8 cellular contexts compared by ENCODE assay signal in genomic region chr7:25496394-25497103, GRCh38.
A peak's percentile ranks its signal among the peaks of the same experiment; 100 is the strongest.
DNase-seq lines count a peak whose midpoint lies in the region; ATAC-seq lines count a peak whose summit lies in the region.

No MANE protein-coding gene starts in this region.

- intact Hi-C loops in activated CD4-positive, alpha-beta memory T cell treated with anti-CD3 and anti-CD28 coated beads for 36 hours (cut with micrococcal nuclease) = no loop called here

- CTCF ChIA-PET in activated CD4-positive, alpha-beta memory T cell treated with anti-CD3 and anti-CD28 coated beads, Interleukin-2, amount 10 ng/mL, durations not matched to agents 7 days and 5 days (lab: Charles Lee) = interaction anchor here (0.7 kb wide), 1 partner anchor 284 kb away, joined by 3 read pairs; no protein-coding TSS in a partner anchor
- CTCF ChIA-PET in activated CD4-positive, alpha-beta memory T cell treated with anti-CD3 and anti-CD28 coated beads for 36 hours (lab: Charles Lee) = no interaction called here

- H3K36me3 Mint-ChIP-seq in activated CD4-positive, alpha-beta memory T cell treated with anti-CD3 and anti-CD28 coated beads, Interleukin-2, amount 10 ng/mL, durations not matched to agents 7 days and 5 days (ENCODE audit: low read depth) = no peaks in the 10 kb centered on the region
- no peaks in the 10 kb centered on the region for H3K36me3 Mint-ChIP-seq in activated CD4-positive, alpha-beta memory T cell treated with anti-CD3 and anti-CD28 coated beads for 36 hours
- peaks cover 5% of the 10 kb centered on the region for H3K36me3 Mint-ChIP-seq in T-helper 2 cell treated with Interferon-gamma antibody and Interleukin-4, amounts not matched to agents 5 μg/mL and 100 μg/mL, for 36 hours (ENCODE audit: low read depth)
- no peaks in the 10 kb centered on the region for H3K36me3 Mint-ChIP-seq in naive thymus-derived CD8-positive, alpha-beta T cell

- DNase-seq in activated CD4-positive, alpha-beta memory T cell treated with anti-CD3 and anti-CD28 coated beads, Interleukin-2, amount 10 ng/mL, durations not matched to agents 7 days and 5 days = peak; percentile 33
- no peak for DNase-seq in activated CD4-positive, alpha-beta memory T cell treated with anti-CD3 and anti-CD28 coated beads for 36 hours
- no peak for DNase-seq in T-helper 2 cell treated with Interferon-gamma antibody and Interleukin-4, amounts not matched to agents 5 μg/mL and 100 μg/mL, for 36 hours (ENCODE audit: low spot score)
- peak in 3 of 10 donors; percentile 5 to 22 (median 12) for DNase-seq in naive thymus-derived CD8-positive, alpha-beta T cell
- no peak for DNase-seq in NCI-H1930 (lab: John Stamatoyannopoulos, UW)
- DNase-seq in NCI-H1436 treated with DMSO at 0.1 percent for 48 hours (lab: John Stamatoyannopoulos, UW) = no peak
- no peak for DNase-seq in activated effector memory CD4-positive, alpha-beta T cell treated with Interleukin-2 at 50 U/mL for 16 hours

- H3K27me3 Mint-ChIP-seq in activated CD4-positive, alpha-beta memory T cell treated with anti-CD3 and anti-CD28 coated beads, Interleukin-2, amount 10 ng/mL, durations not matched to agents 7 days and 5 days = peaks cover 5% of the 10 kb centered on the region
- H3K27me3 Mint-ChIP-seq in activated CD4-positive, alpha-beta memory T cell treated with anti-CD3 and anti-CD28 coated beads for 36 hours = peaks cover under 1% of the 10 kb centered on the region
- peaks cover 10% of the 10 kb centered on the region for H3K27me3 Mint-ChIP-seq in T-helper 2 cell treated with Interferon-gamma antibody and Interleukin-4, amounts not matched to agents 5 μg/mL and 100 μg/mL, for 36 hours (ENCODE audit: low read depth)
- peaks cover 0 to 3% (median under 1%) of the 10 kb centered on the region in 5 donors for H3K27me3 Mint-ChIP-seq in naive thymus-derived CD8-positive, alpha-beta T cell

- H3K9me3 Mint-ChIP-seq in activated CD4-positive, alpha-beta memory T cell treated with anti-CD3 and anti-CD28 coated beads, Interleukin-2, amount 10 ng/mL, durations not matched to agents 7 days and 5 days = no peaks in the 10 kb centered on the region
- H3K9me3 Mint-ChIP-seq in activated CD4-positive, alpha-beta memory T cell treated with anti-CD3 and anti-CD28 coated beads for 36 hours = no peaks in the 10 kb centered on the region
- H3K9me3 Mint-ChIP-seq in T-helper 2 cell treated with Interferon-gamma antibody and Interleukin-4, amounts not matched to agents 5 μg/mL and 100 μg/mL, for 36 hours = no peaks in the 10 kb centered on the region
- peaks cover 0 to under 1% (median 0%) of the 10 kb centered on the region in 9 donors for H3K9me3 Mint-ChIP-seq in naive thymus-derived CD8-positive, alpha-beta T cell

- peak overlapping the region; percentile 54 for H3K4me3 Mint-ChIP-seq in activated CD4-positive, alpha-beta memory T cell treated with anti-CD3 and anti-CD28 coated beads, Interleukin-2, amount 10 ng/mL, durations not matched to agents 7 days and 5 days
- H3K4me3 Mint-ChIP-seq in activated CD4-positive, alpha-beta memory T cell treated with anti-CD3 and anti-CD28 coated beads for 36 hours = no peak overlapping the region
- H3K4me3 Mint-ChIP-seq in T-helper 2 cell treated with Interferon-gamma antibody and Interleukin-4, amounts not matched to agents 5 μg/mL and 100 μg/mL, for 36 hours = peak overlapping the region; percentile 83
- H3K4me3 Mint-ChIP-seq in naive thymus-derived CD8-positive, alpha-beta T cell = peak overlapping the region; percentile 66 to 88 (median 81)

- POLR2A ChIA-PET in activated CD4-positive, alpha-beta memory T cell treated with anti-CD3 and anti-CD28 coated beads, Interleukin-2, amount 10 ng/mL, durations not matched to agents 7 days and 5 days (lab: Charles Lee) = no interaction called here
- POLR2A ChIA-PET in activated CD4-positive, alpha-beta memory T cell treated with anti-CD3 and anti-CD28 coated beads for 36 hours (lab: Charles Lee) = no interaction called here
- POLR2A ChIA-PET in naive thymus-derived CD8-positive, alpha-beta T cell (lab: Charles Lee) = no interaction called here

- peak overlapping the region; percentile 38 for H3K27ac Mint-ChIP-seq in activated CD4-positive, alpha-beta memory T cell treated with anti-CD3 and anti-CD28 coated beads, Interleukin-2, amount 10 ng/mL, durations not matched to agents 7 days and 5 days
- no peak overlapping the region for H3K27ac Mint-ChIP-seq in activated CD4-positive, alpha-beta memory T cell treated with anti-CD3 and anti-CD28 coated beads for 36 hours
- peak overlapping the region; percentile 88 for H3K27ac Mint-ChIP-seq in T-helper 2 cell treated with Interferon-gamma antibody and Interleukin-4, amounts not matched to agents 5 μg/mL and 100 μg/mL, for 36 hours
- H3K27ac Mint-ChIP-seq in naive thymus-derived CD8-positive, alpha-beta T cell = peak overlapping the region; percentile 62 to 97 (median 87)

- peaks cover 10% of the 10 kb centered on the region for H3K4me1 Mint-ChIP-seq in activated CD4-positive, alpha-beta memory T cell treated with anti-CD3 and anti-CD28 coated beads, Interleukin-2, amount 10 ng/mL, durations not matched to agents 7 days and 5 days
- peaks cover 8% of the 10 kb centered on the region for H3K4me1 Mint-ChIP-seq in activated CD4-positive, alpha-beta memory T cell treated with anti-CD3 and anti-CD28 coated beads for 36 hours (ENCODE audit: low read depth)
- H3K4me1 Mint-ChIP-seq in T-helper 2 cell treated with Interferon-gamma antibody and Interleukin-4, amounts not matched to agents 5 μg/mL and 100 μg/mL, for 36 hours (ENCODE audit: low read depth) = peaks cover 9% of the 10 kb centered on the region
- H3K4me1 Mint-ChIP-seq in naive thymus-derived CD8-positive, alpha-beta T cell = peaks cover 6 to 16% (median 12%) of the 10 kb centered on the region in 4 donors

- peak; percentile 53 for ATAC-seq in HG03045 (IDR thresholded peaks at IDR 0.05; ENCODE audit: unreplicated experiment)
- peak; percentile 46 to 70 for ATAC-seq in naive thymus-derived CD8-positive, alpha-beta T cell
